Comparison of ENCODE assay signal across 31 cellular contexts in genomic region chr3:140597364-140597763, GRCh38.
"Had no signal": no experiment of that assay in that cellular context is flagged by ENCODE, and none has a peak within 500 bp of the region (broad histone marks: within the 10 kb centered on the region; RNA-seq: fewer than 3 reads in every experiment).

No MANE protein-coding gene starts in this region.

- H3K27ac ChIP-seq: body of pancreas, colonic mucosa, epithelial cell of prostate, gastrocnemius medialis, WERI-Rb-1 had no signal

- H3K4me1 ChIP-seq: body of pancreas, colonic mucosa, gastrocnemius medialis had no signal

- FAIRE-seq: endometrium, endothelial cell of umbilical vein had no signal

- H3K36me3 ChIP-seq: adrenal gland, colonic mucosa, gastrocnemius medialis, WERI-Rb-1 had no signal

- H3K27me3 ChIP-seq: adrenal gland, body of pancreas, colonic mucosa, gastrocnemius medialis had no signal

- H3K9me3 ChIP-seq: adrenal gland, body of pancreas, colonic mucosa, gastrocnemius medialis had no signal

- ATAC-seq: activated CD4-positive, CD25-positive, alpha-beta regulatory T cell treated with anti-CD3 and anti-CD28 coated beads, Interleukin-2, amount 50 U/mL, for 24 hours; activated CD8-positive, alpha-beta T cell treated with anti-CD3 and anti-CD28 coated beads for 36 hours; activated T-cell treated with anti-CD3 and anti-CD28 coated beads, Interleukin-2, amount 50 U/mL, for 4 hours; activated T-helper 17 cell treated with anti-CD3 and anti-CD28 coated beads, Interleukin-2, amount 50 U/mL, for 72 hours; body of pancreas; gastrocnemius medialis; T-helper 17 cell had no signal

- H3K4me3 ChIP-seq: adrenal gland, body of pancreas, colonic mucosa, gastrocnemius medialis had no signal

- DNase-seq: activated B cell treated with CpG ODN at 0.5 μM for 24 hours; activated CD4-positive, alpha-beta T cell treated with anti-CD3 and anti-CD28 coated beads for 48 hours; activated CD4-positive, alpha-beta T cell treated with anti-CD3 and anti-CD28 coated beads, Interleukin-2, amount 50 U/mL, for 1 hour; activated CD4-positive, alpha-beta T cell treated with anti-CD3 and anti-CD28 coated beads, Interleukin-2, amount 50 U/mL, for 48 hours; activated CD8-positive, alpha-beta memory T cell treated with anti-CD3 and anti-CD28 coated beads for 24 hours; activated CD8-positive, alpha-beta T cell treated with anti-CD3 and anti-CD28 coated beads for 36 hours; activated effector memory CD4-positive, alpha-beta T cell treated with Interleukin-2 at 50 U/mL for 16 hours; activated gamma-delta T cell treated with Interleukin-2 at 50 U/mL for 16 hours; activated naive CD4-positive, alpha-beta T cell treated with anti-CD3 and anti-CD28 coated beads, Interleukin-2, amount 50 U/mL, for 16 hours; activated naive CD4-positive, alpha-beta T cell treated with Interleukin-2 at 50 U/mL for 16 hours; activated T-cell treated with anti-CD3 and anti-CD28 coated beads, Interleukin-2, amount 50 U/mL, for 4 hours; amygdala; aorta; body of pancreas; central memory CD4-positive, alpha-beta T cell; cerebellar nuclear complex; colonic mucosa; effector CD8-positive, alpha-beta T cell; foreskin fibroblast; gastrocnemius medialis; glutamatergic neuron; T-helper 1 cell; T-helper 17 cell; T1000; WERI-Rb-1 had no signal
